22 cellular contexts compared by ENCODE assay signal in the genomic region with DNA sequence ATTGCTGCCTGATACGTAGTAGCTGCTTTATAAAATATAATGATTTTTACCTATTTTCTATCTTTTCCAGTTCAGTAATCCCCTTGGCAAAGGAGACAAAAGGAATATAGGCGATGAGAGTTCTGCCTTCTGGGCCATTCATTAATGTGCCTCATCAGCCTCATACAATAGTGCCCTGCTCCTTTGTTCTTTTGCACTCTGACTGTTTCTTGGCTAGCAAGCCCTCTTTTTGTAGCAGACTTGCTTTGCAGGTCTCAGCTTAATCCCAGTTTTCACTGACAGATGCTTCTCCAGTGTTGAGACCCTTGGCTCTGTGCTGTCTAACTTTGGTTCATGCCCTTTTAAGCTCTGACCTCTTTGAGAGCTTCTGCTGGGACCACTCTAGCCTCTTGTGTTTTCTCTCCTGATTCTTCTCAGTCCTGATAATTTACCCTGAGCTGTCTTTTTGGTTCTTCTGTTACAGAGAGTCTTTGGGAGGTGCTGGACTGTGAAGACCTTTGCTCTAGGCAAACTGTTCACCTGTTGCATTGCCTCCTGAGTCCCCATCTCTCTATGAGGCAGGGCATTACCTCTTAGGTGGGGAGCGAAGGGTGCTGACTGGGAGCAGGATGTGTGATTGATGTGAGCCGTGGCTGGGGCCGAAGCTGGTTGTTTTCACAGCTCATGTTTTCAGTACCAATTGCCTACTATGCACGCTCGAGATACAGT. TPM values are rescaled to one million over a fixed set of nuclear protein-coding genes. Genes with fewer than 3 reads are reported as not detected.
"Had no signal": no experiment of that assay in that cellular context is flagged by ENCODE, and none has a peak within 500 bp of the region (broad histone marks: within the 10 kb centered on the region; RNA-seq: fewer than 3 reads in every experiment).

No MANE protein-coding gene starts in this region.

- H3K4me3 ChIP-seq: hepatocyte, left ventricle myocardium inferior, testis had no signal

- H3K4me2 ChIP-seq: hepatocyte had no signal

- H3K4me1 ChIP-seq: left ventricle myocardium inferior, testis had no signal

- ATAC-seq: activated CD4-positive, CD25-positive, alpha-beta regulatory T cell treated with anti-CD3 and anti-CD28 coated beads, Interleukin-2, amount 50 U/mL, for 24 hours; activated CD8-positive, alpha-beta T cell treated with anti-CD3 and anti-CD28 coated beads, Interleukin-2, amount 10 ng/mL, durations not matched to agents 7 days and 5 days; activated naive CD4-positive, alpha-beta T cell treated with anti-CD3 and anti-CD28 coated beads, Interleukin-2, amount 50 U/mL, for 72 hours had no signal

- H3K27me3 ChIP-seq: brain microvascular endothelial cell, hepatocyte, testis had no signal

- H3K9me3 ChIP-seq: left ventricle myocardium inferior, testis had no signal

- H3K36me3 ChIP-seq: brain microvascular endothelial cell, left ventricle myocardium inferior had no signal

- H3K27ac ChIP-seq: brain microvascular endothelial cell, hepatocyte, left ventricle myocardium inferior, testis had no signal

- H2AFZ ChIP-seq: hepatocyte had no signal

- DNase-seq: activated CD4-positive, alpha-beta T cell treated with anti-CD3 and anti-CD28 coated beads, Interleukin-2, amount 10 ng/mL, durations not matched to agents 7 days and 5 days; activated CD8-positive, alpha-beta T cell treated with anti-CD3 and anti-CD28 coated beads, Interleukin-2, amount 10 ng/mL, durations not matched to agents 7 days and 5 days; activated gamma-delta T cell treated with Interleukin-2 at 50 U/mL for 16 hours; aorta; brain microvascular endothelial cell; caudate nucleus; effector CD8-positive, alpha-beta T cell; foreskin melanocyte; immature natural killer cell; left ventricle myocardium inferior; stimulated activated CD4-positive, alpha-beta T cell treated with anti-CD3 and anti-CD28 coated beads, Interleukin-2, amount 100 ng/mL, for 48 hours; stimulated activated naive CD4-positive, alpha-beta T cell; testis; trophoblast cell had no signal

RNA-seq across cellular contexts. Expression of a gene that starts 10.6 kb away (rescaled TPM):
- total RNA-seq: activated CD4-positive, alpha-beta T cell treated with anti-CD3 and anti-CD28 coated beads, Interleukin-2, amount 10 ng/mL, durations not matched to agents 7 days and 5 days; activated CD8-positive, alpha-beta T cell treated with anti-CD3 and anti-CD28 coated beads, Interleukin-2, amount 10 ng/mL, durations not matched to agents 7 days and 5 days; activated naive CD4-positive, alpha-beta T cell treated with anti-CD3 and anti-CD28 coated beads, Interleukin-2, amount 50 U/mL, for 72 hours; activated T-helper 1 cell treated with anti-CD3 and anti-CD28 coated beads, Interleukin-12 subunit alpha, Interleukin-12 subunit beta, Interleukin-2, Interleukin-4 antibody, amounts not matched to agents 30 ng/mL and 10 ng/mL and 1 ng/mL, durations not matched to agents 14 hours and 24 hours and 36 hours; aorta; kidney epithelial cell; left ventricle myocardium inferior; posterior vena cava; T-helper 2 cell treated with Interferon-gamma antibody and Interleukin-4, amounts not matched to agents 100 ng/mL and 5 ng/mL, for 36 hours had no signal
- polyA plus RNA-seq: immature natural killer cell, neural cell had no signal

RNA-seq across cellular contexts. Expression of a gene that starts 34.4 kb away (rescaled TPM):
- total RNA-seq: hepatocyte had no signal
